10 cellular contexts compared by ENCODE assay signal in genomic region chr17:57600092-57600491, GRCh38.
DNase-seq lines count a peak whose midpoint lies in the region; ATAC-seq and TF ChIP-seq lines count a peak whose summit lies in the region.
"Had no signal": no experiment of that assay in that cellular context is flagged by ENCODE, and none has a peak within 500 bp of the region (broad histone marks: within the 10 kb centered on the region; RNA-seq: fewer than 3 reads in every experiment).

No MANE protein-coding gene starts in this region.

- POLR2A ChIA-PET in CD4-positive, alpha-beta T cell (lab: Charles Lee), result interaction anchor here (0.8 to 1.5 kb wide), 4 partner anchors 63 to 250 kb away, joined by 3 read pairs; no protein-coding TSS in a partner anchor

- H3K9me3 Mint-ChIP-seq in CD4-positive, alpha-beta T cell, result no peaks in the 10 kb centered on the region
- H3K9me3 Mint-ChIP-seq in naive B cell, result peaks cover 0 to 4% (median 1%) of the 10 kb centered on the region in 7 donors

- intact Hi-C loops in CD4-positive, alpha-beta T cell (cut with DNase I, micrococcal nuclease), result no loop called here

- peak overlapping the region; percentile 53 for H3K27ac ChIP-seq in CD4-positive, alpha-beta T cell (ENCODE audit: low read depth, low read length)

- CTCF ChIA-PET in CD4-positive, alpha-beta T cell (lab: Charles Lee), result interaction anchor here (1.4 kb wide), 1 partner anchor 357 kb away, joined by 4 read pairs; no protein-coding TSS in a partner anchor

- peak overlapping the region; percentile 87 for H3K27ac Mint-ChIP-seq in CD4-positive, alpha-beta T cell
- H3K27ac Mint-ChIP-seq in naive B cell, result peak overlapping the region in 4 of 6 donors; percentile 57 to 97 (median 90)

- no peak overlapping the region for H3K4me3 ChIP-seq in BE2C (ENCODE audit: low read depth, low read length)

- ATAC-seq in CD4-positive, alpha-beta T cell (ENCODE audit: poor library complexity), result peak; percentile 42
- no peak for ATAC-seq in naive B cell (ENCODE audit: low read depth in 2 of 2)

- peaks cover 6% of the 10 kb centered on the region for H3K36me3 Mint-ChIP-seq in CD4-positive, alpha-beta T cell (ENCODE audit: low read depth)
- H3K36me3 Mint-ChIP-seq in naive B cell, result no peaks in the 10 kb centered on the region

- peaks cover 62% of the 10 kb centered on the region for H3K4me1 ChIP-seq in BE2C

- H3K36me3 ChIP-seq in BE2C, result no peaks in the 10 kb centered on the region; the same call in 1 of the 2 replicates

- H3K27me3 ChIP-seq in CD4-positive, alpha-beta T cell (ENCODE audit: control insufficient read depth, insufficient read depth, low read length), result no peaks in the 10 kb centered on the region
- H3K27me3 ChIP-seq in BE2C, result no peaks in the 10 kb centered on the region

- no peak for TF ChIP-seq CTCF in CD4-positive, alpha-beta T cell (IDR thresholded peaks at IDR 0.05)
- no peak for TF ChIP-seq CTCF in BE2C (IDR thresholded peaks at IDR 0.05; ENCODE audit: low read depth, low read length)

- peaks cover 84% of the 10 kb centered on the region for H3K4me1 Mint-ChIP-seq in CD4-positive, alpha-beta T cell (ENCODE audit: low read depth)
- H3K4me1 Mint-ChIP-seq in naive B cell, result peaks cover 40 to 67% (median 62%) of the 10 kb centered on the region in 3 donors

- peak overlapping the region; percentile 49 for H3K4me3 Mint-ChIP-seq in CD4-positive, alpha-beta T cell
- peak overlapping the region in 3 of 8 donors; percentile 4 to 80 (median 44) for H3K4me3 Mint-ChIP-seq in naive B cell

- H3K27me3 Mint-ChIP-seq in CD4-positive, alpha-beta T cell, result no peaks in the 10 kb centered on the region
- no peaks in the 10 kb centered on the region for H3K27me3 Mint-ChIP-seq in naive B cell

- peaks cover 5% of the 10 kb centered on the region for H3K9me3 ChIP-seq in CD4-positive, alpha-beta T cell (ENCODE audit: control insufficient read depth, low read length)
- H3K9me3 ChIP-seq in BE2C, result no peaks in the 10 kb centered on the region

- DNase-seq in CD4-positive, alpha-beta T cell, result peak in 4 of 10 experiments; percentile 16 to 40 (median 21)
- DNase-seq in LHCN-M2 (ENCODE audit: low read depth) (peak; percentile 33), activated T-helper 1 cell treated with Interleukin-2 at 50 U/mL for 16 hours (ENCODE audit: low read depth) (peak; percentile 20), naive B cell (no peak), mucosa of gallbladder (ENCODE audit: low spot score) (no peak), NCI-H146 treated with DMSO at 0.1 percent for 48 hours (lab: John Stamatoyannopoulos, UW; ENCODE audit: unreplicated experiment) (no peak), kidney tubule cell (ENCODE audit: low spot score) (no peak), BE2C (no peak)
- DNase-seq: HCEC 1CT, NCI-H748 treated with DMSO at 0.1 percent for 48 hours had no signal

Comparison
In these comparisons a context has a peak if more than half of its experiments do, and no peak if none do; other contexts are left out.
1. DNase-seq: peak in LHCN-M2 (single experiment) and activated T-helper 1 cell treated with Interleukin-2 at 50 U/mL for 16 hours (single experiment); none in naive B cell (single experiment), mucosa of gallbladder (single experiment), NCI-H146 treated with DMSO at 0.1 percent for 48 hours (single experiment), kidney tubule cell (single experiment) and BE2C (single experiment).